Comparison of ENCODE assay signal across 8 cellular contexts in the genomic region with DNA sequence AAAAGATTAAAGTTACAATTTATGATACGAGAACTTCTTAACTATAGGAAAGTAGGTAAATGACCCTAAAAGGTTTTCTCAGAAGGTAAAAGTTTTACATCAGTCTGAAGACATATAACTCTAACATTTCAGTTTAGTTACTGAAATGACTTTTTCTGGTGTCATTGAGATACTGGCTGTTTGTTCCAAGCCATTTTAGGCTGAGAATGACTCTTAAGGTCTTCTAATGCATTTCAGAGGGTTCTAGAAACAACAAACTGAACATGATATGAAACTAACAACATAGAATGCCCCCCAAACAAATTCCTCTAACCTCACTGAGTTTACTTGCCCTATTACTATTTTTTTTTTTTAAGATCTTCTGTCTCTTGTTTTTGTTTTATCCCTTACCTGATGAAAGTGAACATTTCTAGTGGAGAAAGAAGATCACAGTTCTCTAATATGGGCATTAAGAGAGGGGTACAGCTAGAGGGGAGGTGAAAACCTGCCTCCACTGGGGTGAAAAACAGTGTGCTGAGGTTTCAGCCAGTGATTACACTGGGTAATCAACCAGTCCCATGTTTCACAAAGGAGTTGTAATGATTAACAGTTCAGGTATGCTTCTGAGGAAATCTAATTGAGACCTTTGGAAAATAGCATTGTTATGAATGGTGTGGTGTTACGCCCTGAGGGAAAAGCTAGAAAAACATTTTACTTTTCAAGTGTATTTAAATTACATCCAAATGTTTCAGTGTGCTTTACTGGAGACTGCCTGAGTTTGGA. TPM values are rescaled to one million over a fixed set of nuclear protein-coding genes. Genes with fewer than 3 reads are reported as not detected.
DNase-seq lines count a peak whose midpoint lies in the region; ATAC-seq lines count a peak whose summit lies in the region.

No MANE protein-coding gene starts in this region.

- DNase-seq in H4 (ENCODE audit: low spot score) (peak; percentile 48), RPMI7951 (ENCODE audit: low read depth) (peak; percentile 79), fibroblast of gingiva (ENCODE audit: low read depth) (peak; percentile 91), renal cortical epithelial cell (ENCODE audit: low read depth) (peak; percentile 99), NCI-H748 (lab: John Stamatoyannopoulos, UW; ENCODE audit: unreplicated experiment) (no peak), COLO829 (ENCODE audit: low spot score) (no peak)

- no peak for ATAC-seq in GM19023 (IDR thresholded peaks at IDR 0.05; ENCODE audit: unreplicated experiment)
- ATAC-seq in GM21390 (IDR thresholded peaks at IDR 0.05; ENCODE audit: unreplicated experiment) = no peak

RNA-seq across cellular contexts. Expression of gene NABP1, which starts 11.2 kb away (rescaled TPM):
- total RNA-seq in H4 (2014; rRNA removed; shearing (Covaris generic)) = 17.9 and 19.8 TPM in 2 replicates
- 19.4 and 24.5 TPM in 2 replicates for total RNA-seq in RPMI7951 (2014; rRNA removed; shearing (Covaris generic))
- total RNA-seq in renal cortical epithelial cell = 123 and 179 TPM in 2 replicates

Comparison
In these comparisons a context has a peak if more than half of its experiments do, and no peak if none do; other contexts are left out.
1. DNase-seq: peak in H4 (single experiment), RPMI7951 (single experiment), fibroblast of gingiva (single experiment) and renal cortical epithelial cell (single experiment); none in NCI-H748 (single experiment) and COLO829 (single experiment).